Comparison of ENCODE assay signal across 6 cellular contexts in the genomic region with DNA sequence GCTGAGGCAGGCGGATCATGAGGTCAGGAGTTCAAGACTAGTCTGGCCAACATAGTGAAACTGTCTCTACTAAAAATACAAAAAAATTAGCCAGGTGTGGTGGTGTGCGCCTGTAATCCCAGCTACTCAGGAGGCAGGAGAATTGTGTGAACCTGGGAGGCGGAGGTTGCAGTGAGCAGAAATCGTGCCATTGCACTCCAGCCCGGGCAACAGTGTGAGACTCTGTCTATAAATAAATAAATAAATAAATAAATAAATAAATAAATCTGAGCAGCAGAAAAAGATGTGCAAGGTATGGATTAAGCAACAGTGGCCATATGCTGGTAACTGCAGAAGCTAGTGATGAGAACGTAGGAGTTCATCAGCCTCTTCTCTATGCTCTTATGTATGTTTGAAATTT. TPM values are rescaled to one million over a fixed set of nuclear protein-coding genes. Genes with fewer than 3 reads are reported as not detected.
"Had no signal": no experiment of that assay in that cellular context is flagged by ENCODE, and none has a peak within 500 bp of the region (broad histone marks: within the 10 kb centered on the region; RNA-seq: fewer than 3 reads in every experiment).

No MANE protein-coding gene starts in this region.

RNA-seq across cellular contexts. Expression of a gene that starts 35.5 kb away (rescaled TPM):
- total RNA-seq: HepG2, HT-29, HT1080, IMR-90, K562 had no signal
- polyA plus RNA-seq: HepG2, IgD-negative memory B cell, IMR-90, K562 had no signal
